8 cellular contexts compared by ENCODE assay signal in genomic region chr4:140884431-140885058, GRCh38.
A peak's percentile ranks its signal among the peaks of the same experiment; 100 is the strongest.
DNase-seq lines count a peak whose midpoint lies in the region; ATAC-seq and TF ChIP-seq lines count a peak whose summit lies in the region.

No MANE protein-coding gene starts in this region.

- TF ChIP-seq CTCF in stomach (IDR thresholded peaks at IDR 0.05) = peak in 5 of 7 experiments; percentile 29 to 57 (median 40)

- H3K27me3 ChIP-seq in stomach = no peaks in the 10 kb centered on the region
- no peaks in the 10 kb centered on the region for H3K27me3 ChIP-seq in effector memory CD4-positive, alpha-beta T cell (replicated peaks; ENCODE audit: control insufficient read depth, insufficient read depth, low read length, poor library complexity, severe bottlenecking)

- intact Hi-C loops in stomach (cut with DNase I; ENCODE audit: low total_unique reads) = no loop called here

- H3K36me3 ChIP-seq in stomach = no peaks in the 10 kb centered on the region
- H3K36me3 ChIP-seq in effector memory CD4-positive, alpha-beta T cell (ENCODE audit: control insufficient read depth, insufficient read depth, low read length) = no peaks in the 10 kb centered on the region

- DNase-seq in DMS153 treated with DMSO at 0.1 percent for 48 hours (lab: John Stamatoyannopoulos, UW; ENCODE audit: unreplicated experiment) (peak; percentile 56), NCI-H446 (lab: John Stamatoyannopoulos, UW) (peak; percentile 54 to 71), amniotic epithelial cell (ENCODE audit: low read depth) (peak; percentile 68), iPS DF 19.7 (ENCODE audit: low read depth, low spot score) (peak; percentile 67), stomach (peak; percentile 29)
- DNase-seq in effector memory CD4-positive, alpha-beta T cell = no peak

- TF ChIP-seq EP300 in stomach (IDR thresholded peaks at IDR 0.05) = no peak

- H3K27ac ChIP-seq in stomach = no peak overlapping the region
- no peak overlapping the region for H3K27ac ChIP-seq in effector memory CD4-positive, alpha-beta T cell (ENCODE audit: insufficient read depth, low read length, poor library complexity, severe bottlenecking)

- 44 to 48% (median 45%) methylated on average over 4 of the region's 4 CpGs for whole genome bisulfite sequencing in stomach, 5 donors

- peaks cover 0 to 6% (median 0%) of the 10 kb centered on the region in 4 donors for H3K9me3 ChIP-seq in stomach
- no peaks in the 10 kb centered on the region for H3K9me3 ChIP-seq in effector memory CD4-positive, alpha-beta T cell (ENCODE audit: control insufficient read depth, low read length)

- H3K4me1 ChIP-seq in stomach = peaks cover 0 to 4% (median 1%) of the 10 kb centered on the region in 4 donors
- H3K4me1 ChIP-seq in effector memory CD4-positive, alpha-beta T cell (ENCODE audit: control insufficient read depth, insufficient read depth, low read length, poor library complexity, severe bottlenecking) = no peaks in the 10 kb centered on the region

- no peak for TF ChIP-seq POLR2A in stomach (IDR thresholded peaks at IDR 0.05)

- H3K4me3 ChIP-seq in stomach = no peak overlapping the region
- no peak overlapping the region for H3K4me3 ChIP-seq in effector memory CD4-positive, alpha-beta T cell (ENCODE audit: insufficient read depth, low read depth, low read length, poor library complexity, severe bottlenecking)

- ATAC-seq in GM19328 (IDR thresholded peaks at IDR 0.05; ENCODE audit: unreplicated experiment) (peak; percentile 81), HG03280 (IDR thresholded peaks at IDR 0.05; ENCODE audit: unreplicated experiment) (peak; percentile 92)

Comparison
In these comparisons a context has a peak if more than half of its experiments do, and no peak if none do; other contexts are left out.
1. DNase-seq: peak in DMS153 treated with DMSO at 0.1 percent for 48 hours (single experiment), NCI-H446 (2 of 2), amniotic epithelial cell (single experiment), iPS DF 19.7 (single experiment) and stomach (single experiment); none in effector memory CD4-positive, alpha-beta T cell (0 of 3).